ENCODE assay signal across 35 cellular contexts in the genomic region with DNA sequence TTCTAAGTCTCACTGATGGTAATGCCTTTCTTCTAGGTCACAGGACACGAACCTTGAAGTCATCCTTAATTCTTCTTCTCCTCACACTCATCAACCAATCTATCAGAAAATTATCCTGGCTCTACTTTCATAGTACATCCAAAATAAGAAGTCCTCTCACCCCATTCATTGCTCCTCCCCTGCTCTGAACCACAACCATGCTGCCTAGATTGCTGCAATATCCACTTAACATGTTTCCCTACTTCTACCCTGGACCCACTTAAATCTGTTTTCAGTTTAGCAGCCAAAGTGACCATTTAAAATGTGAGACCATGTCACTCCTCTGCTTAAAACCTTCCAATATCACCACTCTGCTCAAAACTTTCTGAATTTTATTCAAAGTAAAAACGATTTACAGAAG.
"Had no signal": no experiment of that assay in that cellular context is flagged by ENCODE, and none has a peak within 500 bp of the region (broad histone marks: within the 10 kb centered on the region; RNA-seq: fewer than 3 reads in every experiment).

No MANE protein-coding gene starts in this region.

- H3K27me3 ChIP-seq: MG63 had no signal

- H3K4me3 ChIP-seq: MG63 had no signal

- H3K36me3 ChIP-seq: MG63 had no signal

- DNase-seq: Karpas-422, Kasumi-1, MG63, MM.1S, MV-4-11, NCI-H1048, NCI-H1092, NCI-H1092 treated with DMSO at 0.1 percent for 48 hours, NCI-H1105, NCI-H1105 treated with DMSO at 0.1 percent for 48 hours, NCI-H1417, NCI-H1417 treated with DMSO at 0.1 percent for 48 hours, NCI-H1436, NCI-H1436 treated with DMSO at 0.1 percent for 48 hours, NCI-H146, NCI-H1694, NCI-H1694 treated with DMSO at 0.1 percent for 48 hours, NCI-H187, NCI-H187 treated with DMSO at 0.1 percent for 48 hours, NCI-H1930, NCI-H2029, NCI-H2029 treated with DMSO at 0.1 percent for 48 hours, NCI-H2081, NCI-H2081 treated with DMSO at 0.1 percent for 48 hours, NCI-H2107, NCI-H2171, NCI-H2171 treated with DMSO at 0.1 percent for 48 hours, NCI-H2227 treated with DMSO at 0.1 percent for 48 hours, NCI-H226, NCI-H345, NCI-H446, NCI-H446 treated with DMSO at 0.1 percent for 48 hours, NCI-H510A, NCI-H510A treated with DMSO at 0.1 percent for 48 hours had no signal

- H3K9me3 ChIP-seq: MG63 had no signal

- H3K27ac ChIP-seq: KMS-11 had no signal
